ENCODE assay signal across 9 cellular contexts in the genomic region with DNA sequence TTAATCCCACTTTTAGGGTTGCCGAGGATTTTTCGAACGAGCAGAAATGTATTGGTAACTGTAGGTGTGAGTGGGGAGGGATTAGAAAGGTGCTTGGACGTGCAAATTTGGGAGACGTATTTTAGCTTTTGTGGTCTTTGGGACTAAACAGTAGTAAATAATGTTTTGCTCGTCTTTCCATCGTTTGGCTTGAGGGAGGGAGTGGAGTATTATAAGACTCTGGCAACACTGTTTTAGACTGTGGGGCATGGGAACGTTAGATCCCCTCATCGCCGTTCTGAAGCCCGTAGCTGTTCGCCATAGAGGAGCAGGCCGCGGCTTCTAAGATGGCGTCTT. TPM values are rescaled to one million over a fixed set of nuclear protein-coding genes. Genes with fewer than 3 reads are reported as not detected.
DNase-seq lines count a peak whose midpoint lies in the region; ATAC-seq, FAIRE-seq and TF ChIP-seq lines count a peak whose summit lies in the region.
"Had no signal": no experiment of that assay in that cellular context is flagged by ENCODE, and none has a peak within 500 bp of the region (broad histone marks: within the 10 kb centered on the region; RNA-seq: fewer than 3 reads in every experiment).

No MANE protein-coding gene starts in this region.

- H3K4me1 Mint-ChIP-seq in activated naive CD4-positive, alpha-beta T cell treated with anti-CD3 and anti-CD28 coated beads for 36 hours (ENCODE audit: low read depth): peaks cover 24% of the 10 kb centered on the region
- H3K4me1 Mint-ChIP-seq in astrocyte (ENCODE audit: low read depth, unreplicated experiment): peaks cover 21% of the 10 kb centered on the region

- intact Hi-C loops in activated naive CD4-positive, alpha-beta T cell treated with anti-CD3 and anti-CD28 coated beads for 36 hours (cut with micrococcal nuclease): loop anchor here (1.0 to 10.0 kb wide), 8 partner anchors 230 to 1232 kb away; a partner anchor contains a TSS
- intact Hi-C loops in lower leg skin (cut with DNase I; ENCODE audit: low total_unique reads): no loop called here

- H3K27ac Mint-ChIP-seq in activated naive CD4-positive, alpha-beta T cell treated with anti-CD3 and anti-CD28 coated beads for 36 hours: peak overlapping the region; percentile 100
- H3K27ac Mint-ChIP-seq in astrocyte (ENCODE audit: unreplicated experiment): peak overlapping the region; percentile 99

- no peak for TF ChIP-seq EP300 in tibial nerve (IDR thresholded peaks at IDR 0.05)

- peak overlapping the region; percentile 97 for H3K4me3 ChIP-seq in astrocyte (ENCODE audit: insufficient read depth, low read depth, low read length)
- peak overlapping the region; percentile 88 for H3K4me3 ChIP-seq in lower leg skin (ENCODE audit: low read depth, poor library complexity, severe bottlenecking)
- peak overlapping the region; percentile 61 to 93 (median 72) for H3K4me3 ChIP-seq in tibial nerve

- TF ChIP-seq POLR2A in lower leg skin (IDR thresholded peaks at IDR 0.05): no peak
- no peak for TF ChIP-seq POLR2A in tibial nerve (IDR thresholded peaks at IDR 0.05)

- peak overlapping the region; percentile 100 for H3K27ac ChIP-seq in astrocyte (ENCODE audit: low read depth, low read length)
- H3K27ac ChIP-seq in tibial nerve: peak overlapping the region; percentile 99 to 100 (median 100)

- FAIRE-seq in astrocyte (lab: Jason Lieb, UNC): no peak

- TF ChIP-seq CTCF in astrocyte (IDR thresholded peaks at IDR 0.05; ENCODE audit: insufficient read depth, low read depth, low read length): no peak
- no peak for TF ChIP-seq CTCF in lower leg skin (IDR thresholded peaks at IDR 0.05)
- no peak for TF ChIP-seq CTCF in tibial nerve (IDR thresholded peaks at IDR 0.05)

- H3K4me2 ChIP-seq in astrocyte (ENCODE audit: low read length): peak overlapping the region; percentile 94

- H4K20me1 ChIP-seq in astrocyte (ENCODE audit: insufficient read depth, low read length): peaks cover 42% of the 10 kb centered on the region

- H3K79me2 ChIP-seq in astrocyte (ENCODE audit: insufficient read depth, low read length): peaks cover 74% of the 10 kb centered on the region

- H3K36me3 ChIP-seq in astrocyte (ENCODE audit: insufficient read depth, low read length): peaks cover 27% of the 10 kb centered on the region
- H3K36me3 ChIP-seq in tibial nerve: peaks cover 0 to 28% (median 15%) of the 10 kb centered on the region in 3 donors

- no peak for ATAC-seq in GM21717 (IDR thresholded peaks at IDR 0.05; ENCODE audit: unreplicated experiment)
- no peak for ATAC-seq in GM18907 (IDR thresholded peaks at IDR 0.05; ENCODE audit: unreplicated experiment)

- no peak overlapping the region for H2AFZ ChIP-seq in astrocyte (ENCODE audit: low read depth, low read length)

- peak overlapping the region; percentile 99 for H3K9ac ChIP-seq in astrocyte (ENCODE audit: low read length)

- H3K9me3 ChIP-seq in astrocyte (ENCODE audit: insufficient read depth, low read depth, low read length) (no peaks in the 10 kb centered on the region), tibial nerve (no peaks in the 10 kb centered on the region)

- H3K9me3 Mint-ChIP-seq in activated naive CD4-positive, alpha-beta T cell treated with anti-CD3 and anti-CD28 coated beads for 36 hours: no peaks in the 10 kb centered on the region
- H3K9me3 Mint-ChIP-seq in astrocyte (ENCODE audit: unreplicated experiment): no peaks in the 10 kb centered on the region

- H3K4me1 ChIP-seq in astrocyte (ENCODE audit: insufficient read depth, low read length) (peaks cover 23% of the 10 kb centered on the region), tibial nerve (peaks cover 3 to 36% (median 31%) of the 10 kb centered on the region in 4 donors)

- H3K27me3 Mint-ChIP-seq in activated naive CD4-positive, alpha-beta T cell treated with anti-CD3 and anti-CD28 coated beads for 36 hours (ENCODE audit: low read depth): no peaks in the 10 kb centered on the region
- H3K27me3 Mint-ChIP-seq in astrocyte (ENCODE audit: low read depth, unreplicated experiment): no peaks in the 10 kb centered on the region

- DNase-seq in activated naive CD4-positive, alpha-beta T cell treated with anti-CD3 and anti-CD28 coated beads for 36 hours: no peak
- DNase-seq in activated naive CD4-positive, alpha-beta T cell treated with Interleukin-2 at 50 U/mL for 16 hours: no peak
- DNase-seq in astrocyte (ENCODE audit: low read depth): no peak
- DNase-seq in lower leg skin (ENCODE audit: low spot score in 2 of 2): no peak
- DNase-seq in tibial nerve (ENCODE audit: low spot score in 2 of 2): no peak
- no peak for DNase-seq in COLO668 (lab: John Stamatoyannopoulos, UW; ENCODE audit: unreplicated experiment)

- H3K36me3 Mint-ChIP-seq in activated naive CD4-positive, alpha-beta T cell treated with anti-CD3 and anti-CD28 coated beads for 36 hours (ENCODE audit: low read depth): peaks cover 69% of the 10 kb centered on the region
- peaks cover 31% of the 10 kb centered on the region for H3K36me3 Mint-ChIP-seq in astrocyte (ENCODE audit: low read depth, unreplicated experiment)

- peak overlapping the region; percentile 93 for H3K4me3 Mint-ChIP-seq in activated naive CD4-positive, alpha-beta T cell treated with anti-CD3 and anti-CD28 coated beads for 36 hours
- H3K4me3 Mint-ChIP-seq in astrocyte (ENCODE audit: unreplicated experiment): peak overlapping the region; percentile 100

- CTCF ChIA-PET in activated naive CD4-positive, alpha-beta T cell treated with anti-CD3 and anti-CD28 coated beads for 36 hours (lab: Charles Lee): interaction anchor here (0.8 to 14.5 kb wide), 8 partner anchors 15 to 133 kb away, joined by 3 to 167 read pairs (median 15); a partner anchor contains a TSS

- H3K27me3 ChIP-seq in astrocyte (ENCODE audit: insufficient read depth, low read length) (no peaks in the 10 kb centered on the region), tibial nerve (no peaks in the 10 kb centered on the region)

- 0% methylated on average over 15 of the region's 15 CpGs for WGBS in lower leg skin, 2 donors
- WGBS in tibial nerve, 2 donors: 0 to 1% methylated on average over 15 of the region's 15 CpGs

RNA-seq across cellular contexts. Expression of a gene that starts 2.8 kb away (rescaled TPM):
- total RNA-seq in activated naive CD4-positive, alpha-beta T cell treated with anti-CD3 and anti-CD28 coated beads for 36 hours: 100 to 1,000 TPM; 168 to 197 TPM
- total RNA-seq in astrocyte (213 and 234 TPM in 2 replicates), lower leg skin (100 to 1,000 TPM in 3 of 4 donors, 10 to 100 TPM in 1; 97.5 to 130 (median 119) TPM), tibial nerve (100 to 1,000 TPM; 130 to 150 (median 136) TPM)

RNA-seq across cellular contexts. Expression of a gene that starts 18.3 kb away (rescaled TPM):
- total RNA-seq in activated naive CD4-positive, alpha-beta T cell treated with anti-CD3 and anti-CD28 coated beads for 36 hours: 10 to 100 TPM; 12.7 to 14.5 TPM
- total RNA-seq in astrocyte (5.2 and 8.1 TPM in 2 replicates), lower leg skin (10 to 100 TPM; 11.5 to 33.4 (median 22.4) TPM), tibial nerve (10 to 100 TPM; 28.8 to 85.2 (median 34.9) TPM)

RNA-seq across cellular contexts. Expression of a gene that starts 30.4 kb away (rescaled TPM):
- total RNA-seq in activated naive CD4-positive, alpha-beta T cell treated with anti-CD3 and anti-CD28 coated beads for 36 hours: 1 to 10 TPM in 1 of 2 experiments, under 1 TPM in 1; 0.76 to 1.3 TPM
- total RNA-seq in astrocyte (0.11 and 0.24 TPM in 2 replicates), lower leg skin (10 to 100 TPM; 15.3 to 23.2 (median 18.4) TPM), tibial nerve (10 to 100 TPM; 15.7 to 85.0 (median 25.5) TPM)

RNA-seq across cellular contexts. Expression of a gene that starts 38.2 kb away (rescaled TPM):
- total RNA-seq in activated naive CD4-positive, alpha-beta T cell treated with anti-CD3 and anti-CD28 coated beads for 36 hours: 1 to 10 TPM; 1.4 to 1.6 TPM
- total RNA-seq in astrocyte (0.48 and 0.89 TPM in 2 replicates), lower leg skin (10 to 100 TPM in 3 of 4 donors, 1 to 10 TPM in 1; 4.3 to 47.9 (median 13.4) TPM), tibial nerve (10 to 100 TPM in 1 of 4 donors, 1 to 10 TPM in 3; 3.0 to 17.7 (median 8.4) TPM)
- total RNA-seq: M059J had no signal

Comparison
In these comparisons a context has a peak if more than half of its experiments do, and no peak if none do; other contexts are left out.
1. RNA of a gene that starts 30.4 kb away (total RNA-seq): 15.7 to 85.0 TPM in tibial nerve and 15.3 to 23.2 TPM in lower leg skin; 0.76 to 1.3 TPM in activated naive CD4-positive, alpha-beta T cell treated with anti-CD3 and anti-CD28 coated beads for 36 hours and 0.11 to 0.24 TPM in astrocyte; every median in the first group is over 4 times any median in the second.
2. Peak in every context shown above with its lines, with median percentiles within 50 percentile points of each other: H3K4me3 ChIP-seq.